ENCODE assay signal across 28 cellular contexts in genomic region chr10:21432266-21432665, GRCh38.
DNase-seq lines count a peak whose midpoint lies in the region; ATAC-seq, FAIRE-seq and TF ChIP-seq lines count a peak whose summit lies in the region.
"Had no signal": no experiment of that assay in that cellular context is flagged by ENCODE, and none has a peak within 500 bp of the region (broad histone marks: within the 10 kb centered on the region; RNA-seq: fewer than 3 reads in every experiment).

No MANE protein-coding gene starts in this region.

- DNase-seq in MCF 10A (ENCODE audit: unreplicated experiment): peak; percentile 4
- no peak for DNase-seq in breast epithelium (ENCODE audit: low spot score in 2 of 2)
- DNase-seq in bronchial epithelial cell (ENCODE audit: low read depth): peak; percentile 63
- peak; percentile 8 to 35 for DNase-seq in foreskin keratinocyte
- no peak for DNase-seq in type B pancreatic cell (ENCODE audit: extremely low spot score, unreplicated experiment)
- DNase-seq in activated CD4-positive, alpha-beta T cell treated with anti-CD3 and anti-CD28 coated beads for 36 hours: no peak
- DNase-seq: BE2C; Calu3; CD8-positive, alpha-beta memory T cell; DND-41; IMR-90; NCI-H1048; NCI-H1417; NCI-H1694; NCI-H2081 treated with DMSO at 0.1 percent for 48 hours; NCI-H2171; NCI-H226; NCI-H510A; NCI-H69; Right ventricle myocardium superior had no signal

- CTCF ChIA-PET in MCF 10A (lab: Yijun Ruan, JAX): interaction anchor here (0.6 kb wide), 1 partner anchor 478 kb away, joined by 4 read pairs; no protein-coding TSS in a partner anchor
- CTCF ChIA-PET in activated CD4-positive, alpha-beta T cell treated with anti-CD3 and anti-CD28 coated beads for 36 hours (lab: Charles Lee): no interaction called here

- no peaks in the 10 kb centered on the region for H3K27me3 Mint-ChIP-seq in MCF 10A (ENCODE audit: insufficient read depth, unreplicated experiment)
- H3K27me3 Mint-ChIP-seq in type B pancreatic cell: no peaks in the 10 kb centered on the region
- no peaks in the 10 kb centered on the region for H3K27me3 Mint-ChIP-seq in activated CD4-positive, alpha-beta T cell treated with anti-CD3 and anti-CD28 coated beads for 36 hours

- ATAC-seq in foreskin keratinocyte (peak; percentile 50), SK-N-SH treated with all-trans-retinoic acid at 6 μM for 48 hours (no peak), GM21825 (IDR thresholded peaks at IDR 0.05; ENCODE audit: unreplicated experiment) (no peak)
- no peak for ATAC-seq in activated CD4-positive, alpha-beta T cell treated with anti-CD3 and anti-CD28 coated beads for 36 hours

- FAIRE-seq in bronchial epithelial cell (lab: Jason Lieb, UNC): no peak
- FAIRE-seq: GM19239, H54 had no signal

- H3K27me3 ChIP-seq in breast epithelium (no peaks in the 10 kb centered on the region), bronchial epithelial cell (ENCODE audit: control insufficient read depth, insufficient read depth, low read length) (no peaks in the 10 kb centered on the region), foreskin keratinocyte (no peaks in the 10 kb centered on the region)
- H3K27me3 ChIP-seq: BE2C, SJSA1 had no signal

- BruUV-seq in MCF 10A (replicated peaks; lab: Mats Ljungman, UMichigan): no TSS peak

- peaks cover 6% of the 10 kb centered on the region in 2 donors for H3K9me3 ChIP-seq in breast epithelium
- H3K9me3 ChIP-seq: BE2C, SJSA1 had no signal

- POLR2A ChIA-PET in MCF 10A (lab: Yijun Ruan, JAX): no interaction called here
- POLR2A ChIA-PET in activated CD4-positive, alpha-beta T cell treated with anti-CD3 and anti-CD28 coated beads for 36 hours (lab: Charles Lee): no interaction called here

- H3K27ac ChIP-seq in breast epithelium (no peak overlapping the region), foreskin keratinocyte (no peak overlapping the region)
- H3K27ac ChIP-seq: 22Rv1, KMS-11, SJSA1 had no signal

- H3K27ac Mint-ChIP-seq in MCF 10A (ENCODE audit: low read depth, unreplicated experiment) (no peak overlapping the region), type B pancreatic cell (peak overlapping the region; percentile 80)
- no peak overlapping the region for H3K27ac Mint-ChIP-seq in activated CD4-positive, alpha-beta T cell treated with anti-CD3 and anti-CD28 coated beads for 36 hours

- H3K4me1 Mint-ChIP-seq in MCF 10A (ENCODE audit: insufficient read depth, unreplicated experiment) (peaks cover 10% of the 10 kb centered on the region), type B pancreatic cell (ENCODE audit: unreplicated experiment) (peaks cover 6% of the 10 kb centered on the region)
- H3K4me1 Mint-ChIP-seq in activated CD4-positive, alpha-beta T cell treated with anti-CD3 and anti-CD28 coated beads for 36 hours: no peaks in the 10 kb centered on the region
- H3K4me1 Mint-ChIP-seq: CD14-positive monocyte; CD8-positive, alpha-beta memory T cell had no signal

- H3K36me3 ChIP-seq in breast epithelium (no peaks in the 10 kb centered on the region), bronchial epithelial cell (ENCODE audit: control insufficient read depth, insufficient read depth, low read length) (no peaks in the 10 kb centered on the region)
- H3K36me3 ChIP-seq: BE2C, SJSA1 had no signal

- H3K9me3 Mint-ChIP-seq in MCF 10A (ENCODE audit: unreplicated experiment) (peaks cover 10% of the 10 kb centered on the region), type B pancreatic cell (peaks cover 15% of the 10 kb centered on the region)
- peaks cover 2% of the 10 kb centered on the region for H3K9me3 Mint-ChIP-seq in activated CD4-positive, alpha-beta T cell treated with anti-CD3 and anti-CD28 coated beads for 36 hours (ENCODE audit: low read depth)

- no peak for TF ChIP-seq CTCF in MCF 10A (IDR thresholded peaks at IDR 0.05; ENCODE audit: unreplicated experiment)
- no peak for TF ChIP-seq CTCF in breast epithelium (IDR thresholded peaks at IDR 0.05)
- TF ChIP-seq CTCF in bronchial epithelial cell (IDR thresholded peaks at IDR 0.05; ENCODE audit: insufficient read depth, low read length, severe bottlenecking): no peak
- TF ChIP-seq CTCF in foreskin keratinocyte (conservative IDR thresholded peaks at IDR 0.05): no peak
- TF ChIP-seq CTCF in type B pancreatic cell (conservative IDR thresholded peaks at IDR 0.05): no peak

- H3K36me3 Mint-ChIP-seq in MCF 10A (ENCODE audit: insufficient read depth, unreplicated experiment): peaks cover 7% of the 10 kb centered on the region
- peaks cover 3% of the 10 kb centered on the region for H3K36me3 Mint-ChIP-seq in type B pancreatic cell
- H3K36me3 Mint-ChIP-seq in activated CD4-positive, alpha-beta T cell treated with anti-CD3 and anti-CD28 coated beads for 36 hours (ENCODE audit: low read depth): no peaks in the 10 kb centered on the region
- H3K36me3 Mint-ChIP-seq: CD14-positive monocyte; CD8-positive, alpha-beta memory T cell had no signal

- H3K4me1 ChIP-seq in breast epithelium (no peaks in the 10 kb centered on the region), foreskin keratinocyte (no peaks in the 10 kb centered on the region)
- H3K4me1 ChIP-seq: BE2C had no signal

- H3K4me3 ChIP-seq in breast epithelium (no peak overlapping the region), bronchial epithelial cell (ENCODE audit: low read depth, low read length) (no peak overlapping the region)
- H3K4me3 ChIP-seq: SJSA1 had no signal

- intact Hi-C loops in MCF 10A (cut with micrococcal nuclease) (no loop called here), breast epithelium (cut with DNase I; ENCODE audit: low total_unique reads) (no loop called here)
- intact Hi-C loops in activated CD4-positive, alpha-beta T cell treated with anti-CD3 and anti-CD28 coated beads for 36 hours (cut with DNase I, micrococcal nuclease): no loop called here

- TF ChIP-seq POLR2A in breast epithelium (IDR thresholded peaks at IDR 0.05): no peak

- H3K4me3 Mint-ChIP-seq in MCF 10A (ENCODE audit: unreplicated experiment) (no peak overlapping the region), type B pancreatic cell (no peak overlapping the region)
- no peak overlapping the region for H3K4me3 Mint-ChIP-seq in activated CD4-positive, alpha-beta T cell treated with anti-CD3 and anti-CD28 coated beads for 36 hours
- H3K4me3 Mint-ChIP-seq: CD14-positive monocyte; CD8-positive, alpha-beta memory T cell had no signal

TF ChIP-seq in SK-N-SH treated with all-trans-retinoic acid at 6 μM for 48 hours, 23 proteins besides CTCF, POLR2A, EP300 and RAD21 (continues in another document):
- TF ChIP-seq ESRRG (CRISPR knock-in tag; IDR thresholded peaks at IDR 0.05) (no peak), BACH2 (CRISPR knock-in tag; IDR thresholded peaks at IDR 0.05; ENCODE audit: borderline replicate concordance) (no peak), PATZ1 (CRISPR knock-in tag; IDR thresholded peaks at IDR 0.05; ENCODE audit: borderline replicate concordance) (no peak), TCF4 (CRISPR knock-in tag; IDR thresholded peaks at IDR 0.05; ENCODE audit: borderline replicate concordance) (no peak), CREB5 (CRISPR knock-in tag; IDR thresholded peaks at IDR 0.05; ENCODE audit: low read depth) (no peak), PPARA (CRISPR knock-in tag; IDR thresholded peaks at IDR 0.05; ENCODE audit: borderline replicate concordance) (no peak), POU6F1 (CRISPR knock-in tag; IDR thresholded peaks at IDR 0.05; ENCODE audit: borderline replicate concordance, low read depth) (no peak), ZNF8 (CRISPR knock-in tag; IDR thresholded peaks at IDR 0.05) (no peak), ZFP3 (CRISPR knock-in tag; IDR thresholded peaks at IDR 0.05) (no peak), ARNTL (CRISPR knock-in tag; IDR thresholded peaks at IDR 0.05; ENCODE audit: borderline replicate concordance, low read depth) (no peak)

Comparison
In these comparisons a context has a peak if more than half of its experiments do, and no peak if none do; other contexts are left out.
1. DNase-seq: peak in MCF 10A (single experiment), bronchial epithelial cell (single experiment) and foreskin keratinocyte (2 of 2); none in breast epithelium (0 of 2), type B pancreatic cell (single experiment) and activated CD4-positive, alpha-beta T cell treated with anti-CD3 and anti-CD28 coated beads for 36 hours (single experiment).